1 cellular context compared by ENCODE assay signal in the genomic region with DNA sequence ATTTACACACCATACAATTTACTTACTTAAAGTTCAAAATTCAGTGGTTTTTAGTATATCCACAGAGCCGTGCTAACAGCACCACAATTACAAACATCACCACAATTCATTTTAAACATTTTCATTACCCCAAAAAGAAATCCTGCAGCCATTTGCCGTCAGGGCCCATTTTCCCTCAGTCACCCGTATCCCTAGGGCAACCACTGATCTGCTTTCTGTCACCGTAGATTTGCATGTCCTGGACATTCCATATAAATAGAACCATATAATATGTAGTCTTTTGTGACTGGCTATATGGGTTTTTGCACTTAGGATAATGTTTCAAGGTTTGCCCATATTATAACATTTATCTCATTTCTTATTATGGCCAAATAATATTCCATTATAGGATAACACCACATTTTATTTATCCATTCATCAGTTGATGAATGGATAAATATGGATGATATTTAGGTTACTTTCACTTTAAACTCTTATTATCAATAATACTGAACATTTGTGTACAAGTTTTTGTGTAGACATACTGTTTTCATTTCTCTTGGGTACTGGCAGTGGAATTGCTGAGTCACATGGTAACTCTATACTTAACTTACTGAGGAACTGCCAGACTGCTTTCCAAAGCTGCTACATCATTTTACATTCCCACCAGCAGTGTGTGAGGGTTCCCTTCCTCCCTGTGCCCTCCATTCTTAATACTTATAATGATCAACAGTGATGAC.
TF ChIP-seq lines count a peak whose summit lies in the region.

No MANE protein-coding gene starts in this region.

TF ChIP-seq in K562, 482 proteins besides CTCF, POLR2A, EP300 and RAD21 (continued from another document and continues in another):
- TF ChIP-seq RCOR1 (IDR thresholded peaks at IDR 0.05; ENCODE audit: borderline replicate concordance in 1 of 2, low read depth in 2 of 2, low read length in 2 of 2) (0 out of 4 replicates have a peak, but pooled peaks of 1 of the 2 experiments have one; percentile 32), SMAD4 (CRISPR knock-in tag; conservative IDR thresholded peaks at IDR 0.05) (0 out of 2 replicates have a peak, but pooled peaks have one; percentile 19), ADNP (tag; IDR thresholded peaks at IDR 0.05) (0 out of 2 replicates have a peak, but pooled peaks have one; percentile 25), ASH1L (IDR thresholded peaks at IDR 0.05; ENCODE audit: borderline replicate concordance, low read depth, partially characterized antibody) (no peak), GATAD2B (IDR thresholded peaks at IDR 0.05; ENCODE audit: borderline replicate concordance) (0 out of 2 replicates have a peak, but pooled peaks have one; percentile 20), DDX20 (tag; IDR thresholded peaks at IDR 0.05; ENCODE audit: low read depth) (no peak), ZFP1 (CRISPR knock-in tag; IDR thresholded peaks at IDR 0.05) (no peak), FOXJ2 (tag; IDR thresholded peaks at IDR 0.05) (0 out of 2 replicates have a peak, but pooled peaks have one; percentile 15), SMARCE1 (IDR thresholded peaks at IDR 0.05) (peak; percentile 64; the same call in 1 of the 2 replicates), GABPB1 (CRISPR knock-in tag; IDR thresholded peaks at IDR 0.05) (no peak), SMAD2 (IDR thresholded peaks at IDR 0.05; ENCODE audit: low read depth, low read length) (no peak), PURB (CRISPR knock-in tag; IDR thresholded peaks at IDR 0.05; ENCODE audit: low read depth) (no peak), JUND (IDR thresholded peaks at IDR 0.05; ENCODE audit: borderline replicate concordance, low read depth, low read length) (peak; percentile 60; the same call in 1 of the 2 replicates), JUND (tag; IDR thresholded peaks at IDR 0.05; ENCODE audit: borderline replicate concordance, low read depth, low read length) (peak; percentile 75; the same call in 2 of the 3 replicates), ZNF253 (CRISPR knock-in tag; conservative IDR thresholded peaks at IDR 0.05) (no peak), SMARCA4 (IDR thresholded peaks at IDR 0.05) (peak; percentile 74), U2AF1 (optimal IDR thresholded peaks at IDR 0.05; ENCODE audit: low read depth, low read length) (no peak), NFE2L1 (tag; IDR thresholded peaks at IDR 0.05; ENCODE audit: borderline replicate concordance, low read depth) (peak; percentile 92), BACH1 (tag; IDR thresholded peaks at IDR 0.05) (peak; percentile 87), NCOA1 (IDR thresholded peaks at IDR 0.05; ENCODE audit: low read depth) (no peak), KDM4B (IDR thresholded peaks at IDR 0.05; ENCODE audit: borderline replicate concordance in 2 of 2, low read depth in 1 of 2) (0 out of 4 replicates have a peak, but pooled peaks of 1 of the 2 experiments have one; percentile 35), POLR2AphosphoS2 (IDR thresholded peaks at IDR 0.05; ENCODE audit: low read length) (no peak), BRD4 (IDR thresholded peaks at IDR 0.05) (no peak), FOSL1 (tag; conservative IDR thresholded peaks at IDR 0.05) (peak; percentile 66), ZC3H8 (IDR thresholded peaks at IDR 0.05) (no peak), MEF2D (tag; conservative IDR thresholded peaks at IDR 0.05; ENCODE audit: low read depth) (no peak), NCOR1 (IDR thresholded peaks at IDR 0.05) (0 out of 2 replicates have a peak, but pooled peaks have one; percentile 19), MCM2 (IDR thresholded peaks at IDR 0.05; ENCODE audit: low read depth) (no peak), NCOA2 (IDR thresholded peaks at IDR 0.05; ENCODE audit: partially characterized antibody in 2 of 2) (no peak), SMARCB1 (IDR thresholded peaks at IDR 0.05; ENCODE audit: insufficient read length, low read depth) (no peak), ZBTB8A (IDR thresholded peaks at IDR 0.05; ENCODE audit: partially characterized antibody) (no peak), ARID1B (IDR thresholded peaks at IDR 0.05) (peak; percentile 51), DPF2 (IDR thresholded peaks at IDR 0.05) (peak; percentile 76), SPI1 (IDR thresholded peaks at IDR 0.05; ENCODE audit: borderline replicate concordance, low read depth, low read length) (peak; percentile 66; the same call in 1 of the 2 replicates), EP400 (IDR thresholded peaks at IDR 0.05) (peak; percentile 53), MAFF (IDR thresholded peaks at IDR 0.05; ENCODE audit: low read length) (peak; percentile 95), KAT2B (IDR thresholded peaks at IDR 0.05; ENCODE audit: low read depth, low read length) (no peak), CHD1 (IDR thresholded peaks at IDR 0.05; ENCODE audit: low read length) (no peak), ILF3 (IDR thresholded peaks at IDR 0.05; ENCODE audit: borderline replicate concordance) (no peak), IFI16 (CRISPR knock-in tag; IDR thresholded peaks at IDR 0.05) (no peak), NFE2 (IDR thresholded peaks at IDR 0.05; ENCODE audit: low read depth) (peak; percentile 97), MECOM (CRISPR knock-in tag; IDR thresholded peaks at IDR 0.05) (no peak), YY1 (IDR thresholded peaks at IDR 0.05; ENCODE audit: borderline replicate concordance in 1 of 3, control insufficient read depth in 1 of 3, extremely low read depth in 1 of 3, insufficient read depth in 3 of 3, insufficient read length in 1 of 3, insufficient replicate concordance in 2 of 3, low read depth in 1 of 3, low read length in 2 of 3) (peak in 1 of 3 experiments; percentile 53), RBM25 (IDR thresholded peaks at IDR 0.05; ENCODE audit: low read depth, low read length, severe bottlenecking) (no peak), MAFK (IDR thresholded peaks at IDR 0.05; ENCODE audit: low read length) (peak; percentile 94)
- TF ChIP-seq, protein P1, sequence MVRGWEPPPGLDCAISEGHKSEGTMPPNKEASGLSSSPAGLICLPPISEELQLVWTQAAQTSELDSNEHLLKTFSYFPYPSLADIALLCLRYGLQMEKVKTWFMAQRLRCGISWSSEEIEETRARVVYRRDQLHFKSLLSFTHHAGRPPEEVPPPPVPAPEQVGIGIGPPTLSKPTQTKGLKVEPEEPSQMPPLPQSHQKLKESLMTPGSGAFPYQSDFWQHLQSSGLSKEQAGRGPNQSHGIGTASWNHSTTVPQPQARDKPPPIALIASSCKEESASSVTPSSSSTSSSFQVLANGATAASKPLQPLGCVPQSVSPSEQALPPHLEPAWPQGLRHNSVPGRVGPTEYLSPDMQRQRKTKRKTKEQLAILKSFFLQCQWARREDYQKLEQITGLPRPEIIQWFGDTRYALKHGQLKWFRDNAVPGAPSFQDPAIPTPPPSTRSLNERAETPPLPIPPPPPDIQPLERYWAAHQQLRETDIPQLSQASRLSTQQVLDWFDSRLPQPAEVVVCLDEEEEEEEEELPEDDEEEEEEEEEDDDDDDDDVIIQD (CRISPR knock-in tag; IDR thresholded peaks at IDR 0.05) = no peak
- TF ChIP-seq, protein P2, sequence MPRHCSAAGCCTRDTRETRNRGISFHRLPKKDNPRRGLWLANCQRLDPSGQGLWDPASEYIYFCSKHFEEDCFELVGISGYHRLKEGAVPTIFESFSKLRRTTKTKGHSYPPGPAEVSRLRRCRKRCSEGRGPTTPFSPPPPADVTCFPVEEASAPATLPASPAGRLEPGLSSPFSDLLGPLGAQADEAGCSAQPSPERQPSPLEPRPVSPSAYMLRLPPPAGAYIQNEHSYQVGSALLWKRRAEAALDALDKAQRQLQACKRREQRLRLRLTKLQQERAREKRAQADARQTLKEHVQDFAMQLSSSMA (CRISPR knock-in tag; IDR thresholded peaks at IDR 0.05) = no peak
- TF ChIP-seq, protein P3, sequence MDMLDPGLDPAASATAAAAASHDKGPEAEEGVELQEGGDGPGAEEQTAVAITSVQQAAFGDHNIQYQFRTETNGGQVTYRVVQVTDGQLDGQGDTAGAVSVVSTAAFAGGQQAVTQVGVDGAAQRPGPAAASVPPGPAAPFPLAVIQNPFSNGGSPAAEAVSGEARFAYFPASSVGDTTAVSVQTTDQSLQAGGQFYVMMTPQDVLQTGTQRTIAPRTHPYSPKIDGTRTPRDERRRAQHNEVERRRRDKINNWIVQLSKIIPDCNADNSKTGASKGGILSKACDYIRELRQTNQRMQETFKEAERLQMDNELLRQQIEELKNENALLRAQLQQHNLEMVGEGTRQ (CRISPR knock-in tag; IDR thresholded peaks at IDR 0.05) = no peak
- TF ChIP-seq, protein P4, sequence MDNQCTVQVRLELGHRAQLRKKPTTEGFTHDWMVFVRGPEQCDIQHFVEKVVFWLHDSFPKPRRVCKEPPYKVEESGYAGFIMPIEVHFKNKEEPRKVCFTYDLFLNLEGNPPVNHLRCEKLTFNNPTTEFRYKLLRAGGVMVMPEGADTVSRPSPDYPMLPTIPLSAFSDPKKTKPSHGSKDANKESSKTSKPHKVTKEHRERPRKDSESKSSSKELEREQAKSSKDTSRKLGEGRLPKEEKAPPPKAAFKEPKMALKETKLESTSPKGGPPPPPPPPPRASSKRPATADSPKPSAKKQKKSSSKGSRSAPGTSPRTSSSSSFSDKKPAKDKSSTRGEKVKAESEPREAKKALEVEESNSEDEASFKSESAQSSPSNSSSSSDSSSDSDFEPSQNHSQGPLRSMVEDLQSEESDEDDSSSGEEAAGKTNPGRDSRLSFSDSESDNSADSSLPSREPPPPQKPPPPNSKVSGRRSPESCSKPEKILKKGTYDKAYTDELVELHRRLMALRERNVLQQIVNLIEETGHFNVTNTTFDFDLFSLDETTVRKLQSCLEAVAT (IDR thresholded peaks at IDR 0.05) = 0 out of 4 replicates have a peak, but pooled peaks of 1 of the 2 experiments have one; percentile 14
- TF ChIP-seq, protein P5, sequence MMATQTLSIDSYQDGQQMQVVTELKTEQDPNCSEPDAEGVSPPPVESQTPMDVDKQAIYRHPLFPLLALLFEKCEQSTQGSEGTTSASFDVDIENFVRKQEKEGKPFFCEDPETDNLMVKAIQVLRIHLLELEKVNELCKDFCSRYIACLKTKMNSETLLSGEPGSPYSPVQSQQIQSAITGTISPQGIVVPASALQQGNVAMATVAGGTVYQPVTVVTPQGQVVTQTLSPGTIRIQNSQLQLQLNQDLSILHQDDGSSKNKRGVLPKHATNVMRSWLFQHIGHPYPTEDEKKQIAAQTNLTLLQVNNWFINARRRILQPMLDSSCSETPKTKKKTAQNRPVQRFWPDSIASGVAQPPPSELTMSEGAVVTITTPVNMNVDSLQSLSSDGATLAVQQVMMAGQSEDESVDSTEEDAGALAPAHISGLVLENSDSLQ (IDR thresholded peaks at IDR 0.05) = no peak
- TF ChIP-seq, protein P6, sequence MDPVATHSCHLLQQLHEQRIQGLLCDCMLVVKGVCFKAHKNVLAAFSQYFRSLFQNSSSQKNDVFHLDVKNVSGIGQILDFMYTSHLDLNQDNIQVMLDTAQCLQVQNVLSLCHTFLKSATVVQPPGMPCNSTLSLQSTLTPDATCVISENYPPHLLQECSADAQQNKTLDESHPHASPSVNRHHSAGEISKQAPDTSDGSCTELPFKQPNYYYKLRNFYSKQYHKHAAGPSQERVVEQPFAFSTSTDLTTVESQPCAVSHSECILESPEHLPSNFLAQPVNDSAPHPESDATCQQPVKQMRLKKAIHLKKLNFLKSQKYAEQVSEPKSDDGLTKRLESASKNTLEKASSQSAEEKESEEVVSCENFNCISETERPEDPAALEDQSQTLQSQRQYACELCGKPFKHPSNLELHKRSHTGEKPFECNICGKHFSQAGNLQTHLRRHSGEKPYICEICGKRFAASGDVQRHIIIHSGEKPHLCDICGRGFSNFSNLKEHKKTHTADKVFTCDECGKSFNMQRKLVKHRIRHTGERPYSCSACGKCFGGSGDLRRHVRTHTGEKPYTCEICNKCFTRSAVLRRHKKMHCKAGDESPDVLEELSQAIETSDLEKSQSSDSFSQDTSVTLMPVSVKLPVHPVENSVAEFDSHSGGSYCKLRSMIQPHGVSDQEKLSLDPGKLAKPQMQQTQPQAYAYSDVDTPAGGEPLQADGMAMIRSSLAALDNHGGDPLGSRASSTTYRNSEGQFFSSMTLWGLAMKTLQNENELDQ (CRISPR knock-in tag; IDR thresholded peaks at IDR 0.05; ENCODE audit: borderline replicate concordance) = no peak
- TF ChIP-seq, protein P7, sequence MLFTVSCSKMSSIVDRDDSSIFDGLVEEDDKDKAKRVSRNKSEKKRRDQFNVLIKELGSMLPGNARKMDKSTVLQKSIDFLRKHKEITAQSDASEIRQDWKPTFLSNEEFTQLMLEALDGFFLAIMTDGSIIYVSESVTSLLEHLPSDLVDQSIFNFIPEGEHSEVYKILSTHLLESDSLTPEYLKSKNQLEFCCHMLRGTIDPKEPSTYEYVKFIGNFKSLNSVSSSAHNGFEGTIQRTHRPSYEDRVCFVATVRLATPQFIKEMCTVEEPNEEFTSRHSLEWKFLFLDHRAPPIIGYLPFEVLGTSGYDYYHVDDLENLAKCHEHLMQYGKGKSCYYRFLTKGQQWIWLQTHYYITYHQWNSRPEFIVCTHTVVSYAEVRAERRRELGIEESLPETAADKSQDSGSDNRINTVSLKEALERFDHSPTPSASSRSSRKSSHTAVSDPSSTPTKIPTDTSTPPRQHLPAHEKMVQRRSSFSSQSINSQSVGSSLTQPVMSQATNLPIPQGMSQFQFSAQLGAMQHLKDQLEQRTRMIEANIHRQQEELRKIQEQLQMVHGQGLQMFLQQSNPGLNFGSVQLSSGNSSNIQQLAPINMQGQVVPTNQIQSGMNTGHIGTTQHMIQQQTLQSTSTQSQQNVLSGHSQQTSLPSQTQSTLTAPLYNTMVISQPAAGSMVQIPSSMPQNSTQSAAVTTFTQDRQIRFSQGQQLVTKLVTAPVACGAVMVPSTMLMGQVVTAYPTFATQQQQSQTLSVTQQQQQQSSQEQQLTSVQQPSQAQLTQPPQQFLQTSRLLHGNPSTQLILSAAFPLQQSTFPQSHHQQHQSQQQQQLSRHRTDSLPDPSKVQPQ (CRISPR knock-in tag; IDR thresholded peaks at IDR 0.05; ENCODE audit: borderline replicate concordance) = no peak
- TF ChIP-seq, protein P8, sequence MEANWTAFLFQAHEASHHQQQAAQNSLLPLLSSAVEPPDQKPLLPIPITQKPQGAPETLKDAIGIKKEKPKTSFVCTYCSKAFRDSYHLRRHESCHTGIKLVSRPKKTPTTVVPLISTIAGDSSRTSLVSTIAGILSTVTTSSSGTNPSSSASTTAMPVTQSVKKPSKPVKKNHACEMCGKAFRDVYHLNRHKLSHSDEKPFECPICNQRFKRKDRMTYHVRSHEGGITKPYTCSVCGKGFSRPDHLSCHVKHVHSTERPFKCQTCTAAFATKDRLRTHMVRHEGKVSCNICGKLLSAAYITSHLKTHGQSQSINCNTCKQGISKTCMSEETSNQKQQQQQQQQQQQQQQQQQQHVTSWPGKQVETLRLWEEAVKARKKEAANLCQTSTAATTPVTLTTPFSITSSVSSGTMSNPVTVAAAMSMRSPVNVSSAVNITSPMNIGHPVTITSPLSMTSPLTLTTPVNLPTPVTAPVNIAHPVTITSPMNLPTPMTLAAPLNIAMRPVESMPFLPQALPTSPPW (CRISPR knock-in tag; IDR thresholded peaks at IDR 0.05) = no peak
- TF ChIP-seq, protein P9, sequence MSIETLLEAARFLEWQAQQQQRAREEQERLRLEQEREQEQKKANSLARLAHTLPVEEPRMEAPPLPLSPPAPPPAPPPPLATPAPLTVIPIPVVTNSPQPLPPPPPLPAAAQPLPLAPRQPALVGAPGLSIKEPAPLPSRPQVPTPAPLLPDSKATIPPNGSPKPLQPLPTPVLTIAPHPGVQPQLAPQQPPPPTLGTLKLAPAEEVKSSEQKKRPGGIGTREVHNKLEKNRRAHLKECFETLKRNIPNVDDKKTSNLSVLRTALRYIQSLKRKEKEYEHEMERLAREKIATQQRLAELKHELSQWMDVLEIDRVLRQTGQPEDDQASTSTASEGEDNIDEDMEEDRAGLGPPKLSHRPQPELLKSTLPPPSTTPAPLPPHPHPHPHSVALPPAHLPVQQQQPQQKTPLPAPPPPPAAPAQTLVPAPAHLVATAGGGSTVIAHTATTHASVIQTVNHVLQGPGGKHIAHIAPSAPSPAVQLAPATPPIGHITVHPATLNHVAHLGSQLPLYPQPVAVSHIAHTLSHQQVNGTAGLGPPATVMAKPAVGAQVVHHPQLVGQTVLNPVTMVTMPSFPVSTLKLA (conservative IDR thresholded peaks at IDR 0.05) = peak; percentile 28 to 44; a peak in 1 of 4 replicates
